Comparison of ENCODE assay signal across 2 cellular contexts in genomic region chr9:34365282-34365681, GRCh38.
TF ChIP-seq lines count a peak whose summit lies in the region.

No MANE protein-coding gene starts in this region.

TF ChIP-seq in liver, 16 proteins besides CTCF, POLR2A, EP300 and RAD21:
- no peak for TF ChIP-seq FOXA1 (IDR thresholded peaks at IDR 0.05)
- TF ChIP-seq YY1 (IDR thresholded peaks at IDR 0.05), result no peak
- TF ChIP-seq, protein P1, sequence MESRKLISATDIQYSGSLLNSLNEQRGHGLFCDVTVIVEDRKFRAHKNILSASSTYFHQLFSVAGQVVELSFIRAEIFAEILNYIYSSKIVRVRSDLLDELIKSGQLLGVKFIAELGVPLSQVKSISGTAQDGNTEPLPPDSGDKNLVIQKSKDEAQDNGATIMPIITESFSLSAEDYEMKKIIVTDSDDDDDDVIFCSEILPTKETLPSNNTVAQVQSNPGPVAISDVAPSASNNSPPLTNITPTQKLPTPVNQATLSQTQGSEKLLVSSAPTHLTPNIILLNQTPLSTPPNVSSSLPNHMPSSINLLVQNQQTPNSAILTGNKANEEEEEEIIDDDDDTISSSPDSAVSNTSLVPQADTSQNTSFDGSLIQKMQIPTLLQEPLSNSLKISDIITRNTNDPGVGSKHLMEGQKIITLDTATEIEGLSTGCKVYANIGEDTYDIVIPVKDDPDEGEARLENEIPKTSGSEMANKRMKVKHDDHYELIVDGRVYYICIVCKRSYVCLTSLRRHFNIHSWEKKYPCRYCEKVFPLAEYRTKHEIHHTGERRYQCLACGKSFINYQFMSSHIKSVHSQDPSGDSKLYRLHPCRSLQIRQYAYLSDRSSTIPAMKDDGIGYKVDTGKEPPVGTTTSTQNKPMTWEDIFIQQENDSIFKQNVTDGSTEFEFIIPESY (IDR thresholded peaks at IDR 0.05), result no peak
- TF ChIP-seq RXRA (IDR thresholded peaks at IDR 0.05), result peak; percentile 43 to 49
- TF ChIP-seq, protein P2, sequence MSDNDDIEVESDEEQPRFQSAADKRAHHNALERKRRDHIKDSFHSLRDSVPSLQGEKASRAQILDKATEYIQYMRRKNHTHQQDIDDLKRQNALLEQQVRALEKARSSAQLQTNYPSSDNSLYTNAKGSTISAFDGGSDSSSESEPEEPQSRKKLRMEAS (IDR thresholded peaks at IDR 0.05), result no peak
- no peak for TF ChIP-seq HNF4G (IDR thresholded peaks at IDR 0.05)
- no peak for TF ChIP-seq FOXA2 (IDR thresholded peaks at IDR 0.05)
- no peak for TF ChIP-seq EGR1 (IDR thresholded peaks at IDR 0.05; ENCODE audit: low read depth in 2 of 2)
- TF ChIP-seq HNF4A (conservative IDR thresholded peaks at IDR 0.05), result peak; percentile 34 to 44
- TF ChIP-seq, protein P3, sequence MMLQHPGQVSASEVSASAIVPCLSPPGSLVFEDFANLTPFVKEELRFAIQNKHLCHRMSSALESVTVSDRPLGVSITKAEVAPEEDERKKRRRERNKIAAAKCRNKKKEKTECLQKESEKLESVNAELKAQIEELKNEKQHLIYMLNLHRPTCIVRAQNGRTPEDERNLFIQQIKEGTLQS (IDR thresholded peaks at IDR 0.05), result no peak
- no peak for TF ChIP-seq JUND (IDR thresholded peaks at IDR 0.05)
- no peak for TF ChIP-seq TAF1 (conservative IDR thresholded peaks at IDR 0.05)
- TF ChIP-seq SP1 (IDR thresholded peaks at IDR 0.05), result peak; percentile 17
- no peak for TF ChIP-seq NR2F2 (IDR thresholded peaks at IDR 0.05)
- no peak for TF ChIP-seq GABPA (IDR thresholded peaks at IDR 0.05 in 1 of 2, conservative IDR thresholded peaks at IDR 0.05 in 1 of 2)
- TF ChIP-seq, protein P4, sequence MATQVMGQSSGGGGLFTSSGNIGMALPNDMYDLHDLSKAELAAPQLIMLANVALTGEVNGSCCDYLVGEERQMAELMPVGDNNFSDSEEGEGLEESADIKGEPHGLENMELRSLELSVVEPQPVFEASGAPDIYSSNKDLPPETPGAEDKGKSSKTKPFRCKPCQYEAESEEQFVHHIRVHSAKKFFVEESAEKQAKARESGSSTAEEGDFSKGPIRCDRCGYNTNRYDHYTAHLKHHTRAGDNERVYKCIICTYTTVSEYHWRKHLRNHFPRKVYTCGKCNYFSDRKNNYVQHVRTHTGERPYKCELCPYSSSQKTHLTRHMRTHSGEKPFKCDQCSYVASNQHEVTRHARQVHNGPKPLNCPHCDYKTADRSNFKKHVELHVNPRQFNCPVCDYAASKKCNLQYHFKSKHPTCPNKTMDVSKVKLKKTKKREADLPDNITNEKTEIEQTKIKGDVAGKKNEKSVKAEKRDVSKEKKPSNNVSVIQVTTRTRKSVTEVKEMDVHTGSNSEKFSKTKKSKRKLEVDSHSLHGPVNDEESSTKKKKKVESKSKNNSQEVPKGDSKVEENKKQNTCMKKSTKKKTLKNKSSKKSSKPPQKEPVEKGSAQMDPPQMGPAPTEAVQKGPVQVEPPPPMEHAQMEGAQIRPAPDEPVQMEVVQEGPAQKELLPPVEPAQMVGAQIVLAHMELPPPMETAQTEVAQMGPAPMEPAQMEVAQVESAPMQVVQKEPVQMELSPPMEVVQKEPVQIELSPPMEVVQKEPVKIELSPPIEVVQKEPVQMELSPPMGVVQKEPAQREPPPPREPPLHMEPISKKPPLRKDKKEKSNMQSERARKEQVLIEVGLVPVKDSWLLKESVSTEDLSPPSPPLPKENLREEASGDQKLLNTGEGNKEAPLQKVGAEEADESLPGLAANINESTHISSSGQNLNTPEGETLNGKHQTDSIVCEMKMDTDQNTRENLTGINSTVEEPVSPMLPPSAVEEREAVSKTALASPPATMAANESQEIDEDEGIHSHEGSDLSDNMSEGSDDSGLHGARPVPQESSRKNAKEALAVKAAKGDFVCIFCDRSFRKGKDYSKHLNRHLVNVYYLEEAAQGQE (IDR thresholded peaks at IDR 0.05), result no peak

TF ChIP-seq in HepG2, 621 proteins besides CTCF, POLR2A, EP300 and RAD21:
- no peak for TF ChIP-seq FOXK2 (IDR thresholded peaks at IDR 0.05)
- TF ChIP-seq SP2 (CRISPR knock-in tag; IDR thresholded peaks at IDR 0.05), result no peak
- TF ChIP-seq DBP (CRISPR knock-in tag; IDR thresholded peaks at IDR 0.05; ENCODE audit: not compliant biosample characterization), result no peak
- TF ChIP-seq REL (CRISPR knock-in tag; conservative IDR thresholded peaks at IDR 0.05), result no peak
- TF ChIP-seq IRX3 (CRISPR knock-in tag; IDR thresholded peaks at IDR 0.05; ENCODE audit: borderline replicate concordance, low read depth), result no peak
- no peak for TF ChIP-seq ZFP1 (CRISPR knock-in tag; IDR thresholded peaks at IDR 0.05)
- TF ChIP-seq SP5 (CRISPR knock-in tag; IDR thresholded peaks at IDR 0.05; ENCODE audit: borderline replicate concordance, low read depth), result no peak
- TF ChIP-seq NCOA5 (CRISPR knock-in tag; IDR thresholded peaks at IDR 0.05), result no peak
- no peak for TF ChIP-seq SP1 (IDR thresholded peaks at IDR 0.05)
- TF ChIP-seq SP1 (CRISPR knock-in tag; IDR thresholded peaks at IDR 0.05), result no peak
- no peak for TF ChIP-seq ZKSCAN5 (CRISPR knock-in tag; IDR thresholded peaks at IDR 0.05)
- TF ChIP-seq DPF2 (CRISPR knock-in tag; IDR thresholded peaks at IDR 0.05; ENCODE audit: borderline replicate concordance, low read depth), result no peak
- no peak for TF ChIP-seq ZNF280D (CRISPR knock-in tag; IDR thresholded peaks at IDR 0.05)
- no peak for TF ChIP-seq ZNF30 (CRISPR knock-in tag; IDR thresholded peaks at IDR 0.05)
- TF ChIP-seq AGO1 (IDR thresholded peaks at IDR 0.05; ENCODE audit: low read depth, low read length, poor library complexity, severe bottlenecking), result no peak
- no peak for TF ChIP-seq CBX1 (IDR thresholded peaks at IDR 0.05; ENCODE audit: low read depth)
